ENCODE assay signal across 12 cellular contexts in genomic region chr9:90830977-90831376, GRCh38. TPM values are rescaled to one million over a fixed set of nuclear protein-coding genes. Genes with fewer than 3 reads are reported as not detected.
A peak's percentile ranks its signal among the peaks of the same experiment; 100 is the strongest.
DNase-seq lines count a peak whose midpoint lies in the region; ATAC-seq, FAIRE-seq and TF ChIP-seq lines count a peak whose summit lies in the region.
"Had no signal": no experiment of that assay in that cellular context is flagged by ENCODE, and none has a peak within 500 bp of the region (broad histone marks: within the 10 kb centered on the region; RNA-seq: fewer than 3 reads in every experiment).

No MANE protein-coding gene starts in this region.

- DNase-seq in Peyer's patch (peak in 2 of 3 donors; percentile 77 to 82), HTR-8/SVneo (ENCODE audit: insufficient read length, low spot score) (no peak), kidney (no peak), osteoblast (ENCODE audit: insufficient read length, low spot score, missing footprints) (no peak), dermis blood vessel endothelial cell (no peak)
- DNase-seq: foreskin fibroblast; mesendoderm; stimulated activated naive CD8-positive, alpha-beta T cell treated with anti-CD3 and anti-CD28 coated beads, Interleukin-15, amount 100 ng/mL, for 72 hours had no signal

- no peaks in the 10 kb centered on the region for H3K79me2 ChIP-seq in osteoblast (ENCODE audit: insufficient read depth, low read length)

- no peak overlapping the region for H3K4me3 ChIP-seq in Peyer's patch
- no peak overlapping the region for H3K4me3 ChIP-seq in kidney (ENCODE audit: low read length in 2 of 2)
- no peak overlapping the region for H3K4me3 ChIP-seq in osteoblast (ENCODE audit: insufficient read depth, low read length)
- H3K4me3 ChIP-seq: SK-N-MC had no signal

- no peak overlapping the region for H3K4me2 ChIP-seq in osteoblast (ENCODE audit: insufficient read depth, low read length)

- no peaks in the 10 kb centered on the region for H4K20me1 ChIP-seq in osteoblast (ENCODE audit: insufficient read depth, low read length)

- TF ChIP-seq POLR2A in Peyer's patch (IDR thresholded peaks at IDR 0.05): no peak

- intact Hi-C loops in kidney (cut with DNase I): no loop called here

- no peaks in the 10 kb centered on the region for H3K27me3 ChIP-seq in Peyer's patch
- H3K27me3 ChIP-seq in osteoblast (ENCODE audit: insufficient read depth, low read length): no peaks in the 10 kb centered on the region

- H3K36me3 ChIP-seq in Peyer's patch (no peaks in the 10 kb centered on the region), kidney (ENCODE audit: control insufficient read depth in 1 of 2, insufficient read depth in 2 of 2, low read length in 2 of 2) (no peaks in the 10 kb centered on the region), osteoblast (ENCODE audit: insufficient read depth, low read length) (no peaks in the 10 kb centered on the region)

- H3K9me3 ChIP-seq in Peyer's patch (no peaks in the 10 kb centered on the region), kidney (ENCODE audit: control insufficient read depth in 1 of 2, low read length in 2 of 2) (no peaks in the 10 kb centered on the region), osteoblast (ENCODE audit: low read depth, low read length) (no peaks in the 10 kb centered on the region)

- H2AFZ ChIP-seq in osteoblast (ENCODE audit: low read length): no peak overlapping the region

- TF ChIP-seq CTCF in Peyer's patch (IDR thresholded peaks at IDR 0.05) (no peak), kidney (IDR thresholded peaks at IDR 0.05; ENCODE audit: borderline replicate concordance, extremely low read depth, insufficient read depth) (no peak), osteoblast (IDR thresholded peaks at IDR 0.05; ENCODE audit: extremely low read depth, low read depth, low read length) (no peak)

- no peak for FAIRE-seq in HTR-8/SVneo (lab: Jason Lieb, UNC)
- FAIRE-seq in kidney (lab: Jason Lieb, UNC): no peak

- no peak overlapping the region for H3K9ac ChIP-seq in kidney (ENCODE audit: low read length in 2 of 2)

- ATAC-seq in GM18511 (IDR thresholded peaks at IDR 0.05; ENCODE audit: unreplicated experiment) (peak; percentile 59), GM21515 (IDR thresholded peaks at IDR 0.05; ENCODE audit: unreplicated experiment) (peak; percentile 44), HG03442 (IDR thresholded peaks at IDR 0.05; ENCODE audit: unreplicated experiment) (peak; percentile 39)
- ATAC-seq: stimulated activated naive CD8-positive, alpha-beta T cell treated with anti-CD3 and anti-CD28 coated beads, Interleukin-15, amount 100 ng/mL, for 72 hours had no signal

- H3K27ac ChIP-seq in Peyer's patch (peak overlapping the region in 1 of 4 donors; percentile 69), kidney (ENCODE audit: low read depth in 2 of 2, low read length in 2 of 2) (no peak overlapping the region), osteoblast (ENCODE audit: low read depth, low read length) (no peak overlapping the region)
- H3K27ac ChIP-seq: SK-N-MC had no signal

- H3K4me1 ChIP-seq in Peyer's patch: peaks cover 0 to 60% (median 9%) of the 10 kb centered on the region in 4 donors
- H3K4me1 ChIP-seq in kidney (ENCODE audit: control insufficient read depth in 1 of 2, insufficient read depth in 1 of 2, low read depth in 1 of 2, low read length in 2 of 2): peaks cover 0 to 5% of the 10 kb centered on the region in 2 donors
- H3K4me1 ChIP-seq in osteoblast (ENCODE audit: insufficient read depth, low read length): no peaks in the 10 kb centered on the region

RNA-seq across cellular contexts. Expression of gene SYK, which starts 29.4 kb away (rescaled TPM):
- total RNA-seq in Peyer's patch (10 to 100 TPM; 48.7 to 81.7 (median 60.0) TPM), kidney (52.2 TPM), osteoblast (not detected in 2 replicates), dermis blood vessel endothelial cell (under 0.01 TPM in 1 of 2 replicates, not detected in the other)
- polyA plus RNA-seq in kidney (ENCODE audit: insufficient read depth, low read depth, low replicate concordance): 13.3 TPM

Comparison
In these comparisons a context has a peak if more than half of its experiments do, and no peak if none do; other contexts are left out.
1. DNase-seq: peak in Peyer's patch (2 of 3); none in HTR-8/SVneo (single experiment), kidney (single experiment), osteoblast (single experiment) and dermis blood vessel endothelial cell (single experiment).
2. RNA of gene SYK, which starts 29.4 kb away (total RNA-seq): 48.7 to 81.7 TPM in Peyer's patch and 52.2 TPM in kidney (single experiment); not detected in osteoblast and under 0.01 TPM in dermis blood vessel endothelial cell; every median in the first group is over 10 times any median in the second.
3. Peak in every context shown above with its lines, with median percentiles within 50 percentile points of each other: ATAC-seq.